2 cellular contexts compared by ENCODE assay signal in the genomic region with DNA sequence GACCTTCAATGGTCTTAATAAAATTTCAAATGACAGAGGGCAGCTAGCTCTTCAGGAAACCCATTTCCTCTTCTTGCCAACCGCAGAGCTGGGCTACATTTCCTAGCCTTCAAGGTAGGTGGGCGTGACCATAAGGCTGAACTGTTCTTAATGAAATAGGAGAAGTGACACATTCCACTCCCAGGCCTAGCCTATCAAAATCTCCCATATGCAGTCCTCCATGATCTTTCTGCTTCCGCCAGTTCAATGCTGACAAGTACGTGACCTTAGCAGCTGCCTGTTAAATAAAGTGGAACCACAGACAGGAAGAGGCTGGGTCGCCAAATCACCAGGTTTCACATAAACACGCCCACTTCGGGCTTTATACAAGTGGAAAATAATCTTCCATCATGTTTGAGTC.
A peak's percentile ranks its signal among the peaks of the same experiment; 100 is the strongest.
TF ChIP-seq lines count a peak whose summit lies in the region.

No MANE protein-coding gene starts in this region.

TF ChIP-seq in K562, 482 proteins besides CTCF, POLR2A, EP300 and RAD21 (continued from another document and continues in another):
- TF ChIP-seq, protein P1, sequence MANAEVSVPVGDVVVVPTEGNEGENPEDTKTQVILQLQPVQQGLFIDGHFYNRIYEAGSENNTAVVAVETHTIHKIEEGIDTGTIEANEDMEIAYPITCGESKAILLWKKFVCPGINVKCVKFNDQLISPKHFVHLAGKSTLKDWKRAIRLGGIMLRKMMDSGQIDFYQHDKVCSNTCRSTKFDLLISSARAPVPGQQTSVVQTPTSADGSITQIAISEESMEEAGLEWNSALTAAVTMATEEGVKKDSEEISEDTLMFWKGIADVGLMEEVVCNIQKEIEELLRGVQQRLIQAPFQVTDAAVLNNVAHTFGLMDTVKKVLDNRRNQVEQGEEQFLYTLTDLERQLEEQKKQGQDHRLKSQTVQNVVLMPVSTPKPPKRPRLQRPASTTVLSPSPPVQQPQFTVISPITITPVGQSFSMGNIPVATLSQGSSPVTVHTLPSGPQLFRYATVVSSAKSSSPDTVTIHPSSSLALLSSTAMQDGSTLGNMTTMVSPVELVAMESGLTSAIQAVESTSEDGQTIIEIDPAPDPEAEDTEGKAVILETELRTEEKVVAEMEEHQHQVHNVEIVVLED (CRISPR knock-in tag; IDR thresholded peaks at IDR 0.05) = no peak
- TF ChIP-seq EZH2 (IDR thresholded peaks at IDR 0.05; ENCODE audit: borderline replicate concordance, low read depth, low read length) (no peak), TFAM (CRISPR knock-in tag; conservative IDR thresholded peaks at IDR 0.05) (no peak), ZNF785 (CRISPR knock-in tag; IDR thresholded peaks at IDR 0.05) (no peak), OTX1 (CRISPR knock-in tag; IDR thresholded peaks at IDR 0.05) (no peak), EWSR1 (IDR thresholded peaks at IDR 0.05; ENCODE audit: borderline replicate concordance, low read depth, partially characterized antibody) (no peak), TEAD1 (CRISPR knock-in tag; IDR thresholded peaks at IDR 0.05) (no peak), DIDO1 (tag; IDR thresholded peaks at IDR 0.05; ENCODE audit: low read depth) (no peak), FOXA1 (IDR thresholded peaks at IDR 0.05; ENCODE audit: borderline replicate concordance) (no peak), PHF21A (IDR thresholded peaks at IDR 0.05; ENCODE audit: borderline replicate concordance, low read depth) (no peak), NCOR1 (IDR thresholded peaks at IDR 0.05) (no peak), HSF4 (CRISPR knock-in tag; IDR thresholded peaks at IDR 0.05; ENCODE audit: borderline replicate concordance) (no peak)
- TF ChIP-seq, protein P2, sequence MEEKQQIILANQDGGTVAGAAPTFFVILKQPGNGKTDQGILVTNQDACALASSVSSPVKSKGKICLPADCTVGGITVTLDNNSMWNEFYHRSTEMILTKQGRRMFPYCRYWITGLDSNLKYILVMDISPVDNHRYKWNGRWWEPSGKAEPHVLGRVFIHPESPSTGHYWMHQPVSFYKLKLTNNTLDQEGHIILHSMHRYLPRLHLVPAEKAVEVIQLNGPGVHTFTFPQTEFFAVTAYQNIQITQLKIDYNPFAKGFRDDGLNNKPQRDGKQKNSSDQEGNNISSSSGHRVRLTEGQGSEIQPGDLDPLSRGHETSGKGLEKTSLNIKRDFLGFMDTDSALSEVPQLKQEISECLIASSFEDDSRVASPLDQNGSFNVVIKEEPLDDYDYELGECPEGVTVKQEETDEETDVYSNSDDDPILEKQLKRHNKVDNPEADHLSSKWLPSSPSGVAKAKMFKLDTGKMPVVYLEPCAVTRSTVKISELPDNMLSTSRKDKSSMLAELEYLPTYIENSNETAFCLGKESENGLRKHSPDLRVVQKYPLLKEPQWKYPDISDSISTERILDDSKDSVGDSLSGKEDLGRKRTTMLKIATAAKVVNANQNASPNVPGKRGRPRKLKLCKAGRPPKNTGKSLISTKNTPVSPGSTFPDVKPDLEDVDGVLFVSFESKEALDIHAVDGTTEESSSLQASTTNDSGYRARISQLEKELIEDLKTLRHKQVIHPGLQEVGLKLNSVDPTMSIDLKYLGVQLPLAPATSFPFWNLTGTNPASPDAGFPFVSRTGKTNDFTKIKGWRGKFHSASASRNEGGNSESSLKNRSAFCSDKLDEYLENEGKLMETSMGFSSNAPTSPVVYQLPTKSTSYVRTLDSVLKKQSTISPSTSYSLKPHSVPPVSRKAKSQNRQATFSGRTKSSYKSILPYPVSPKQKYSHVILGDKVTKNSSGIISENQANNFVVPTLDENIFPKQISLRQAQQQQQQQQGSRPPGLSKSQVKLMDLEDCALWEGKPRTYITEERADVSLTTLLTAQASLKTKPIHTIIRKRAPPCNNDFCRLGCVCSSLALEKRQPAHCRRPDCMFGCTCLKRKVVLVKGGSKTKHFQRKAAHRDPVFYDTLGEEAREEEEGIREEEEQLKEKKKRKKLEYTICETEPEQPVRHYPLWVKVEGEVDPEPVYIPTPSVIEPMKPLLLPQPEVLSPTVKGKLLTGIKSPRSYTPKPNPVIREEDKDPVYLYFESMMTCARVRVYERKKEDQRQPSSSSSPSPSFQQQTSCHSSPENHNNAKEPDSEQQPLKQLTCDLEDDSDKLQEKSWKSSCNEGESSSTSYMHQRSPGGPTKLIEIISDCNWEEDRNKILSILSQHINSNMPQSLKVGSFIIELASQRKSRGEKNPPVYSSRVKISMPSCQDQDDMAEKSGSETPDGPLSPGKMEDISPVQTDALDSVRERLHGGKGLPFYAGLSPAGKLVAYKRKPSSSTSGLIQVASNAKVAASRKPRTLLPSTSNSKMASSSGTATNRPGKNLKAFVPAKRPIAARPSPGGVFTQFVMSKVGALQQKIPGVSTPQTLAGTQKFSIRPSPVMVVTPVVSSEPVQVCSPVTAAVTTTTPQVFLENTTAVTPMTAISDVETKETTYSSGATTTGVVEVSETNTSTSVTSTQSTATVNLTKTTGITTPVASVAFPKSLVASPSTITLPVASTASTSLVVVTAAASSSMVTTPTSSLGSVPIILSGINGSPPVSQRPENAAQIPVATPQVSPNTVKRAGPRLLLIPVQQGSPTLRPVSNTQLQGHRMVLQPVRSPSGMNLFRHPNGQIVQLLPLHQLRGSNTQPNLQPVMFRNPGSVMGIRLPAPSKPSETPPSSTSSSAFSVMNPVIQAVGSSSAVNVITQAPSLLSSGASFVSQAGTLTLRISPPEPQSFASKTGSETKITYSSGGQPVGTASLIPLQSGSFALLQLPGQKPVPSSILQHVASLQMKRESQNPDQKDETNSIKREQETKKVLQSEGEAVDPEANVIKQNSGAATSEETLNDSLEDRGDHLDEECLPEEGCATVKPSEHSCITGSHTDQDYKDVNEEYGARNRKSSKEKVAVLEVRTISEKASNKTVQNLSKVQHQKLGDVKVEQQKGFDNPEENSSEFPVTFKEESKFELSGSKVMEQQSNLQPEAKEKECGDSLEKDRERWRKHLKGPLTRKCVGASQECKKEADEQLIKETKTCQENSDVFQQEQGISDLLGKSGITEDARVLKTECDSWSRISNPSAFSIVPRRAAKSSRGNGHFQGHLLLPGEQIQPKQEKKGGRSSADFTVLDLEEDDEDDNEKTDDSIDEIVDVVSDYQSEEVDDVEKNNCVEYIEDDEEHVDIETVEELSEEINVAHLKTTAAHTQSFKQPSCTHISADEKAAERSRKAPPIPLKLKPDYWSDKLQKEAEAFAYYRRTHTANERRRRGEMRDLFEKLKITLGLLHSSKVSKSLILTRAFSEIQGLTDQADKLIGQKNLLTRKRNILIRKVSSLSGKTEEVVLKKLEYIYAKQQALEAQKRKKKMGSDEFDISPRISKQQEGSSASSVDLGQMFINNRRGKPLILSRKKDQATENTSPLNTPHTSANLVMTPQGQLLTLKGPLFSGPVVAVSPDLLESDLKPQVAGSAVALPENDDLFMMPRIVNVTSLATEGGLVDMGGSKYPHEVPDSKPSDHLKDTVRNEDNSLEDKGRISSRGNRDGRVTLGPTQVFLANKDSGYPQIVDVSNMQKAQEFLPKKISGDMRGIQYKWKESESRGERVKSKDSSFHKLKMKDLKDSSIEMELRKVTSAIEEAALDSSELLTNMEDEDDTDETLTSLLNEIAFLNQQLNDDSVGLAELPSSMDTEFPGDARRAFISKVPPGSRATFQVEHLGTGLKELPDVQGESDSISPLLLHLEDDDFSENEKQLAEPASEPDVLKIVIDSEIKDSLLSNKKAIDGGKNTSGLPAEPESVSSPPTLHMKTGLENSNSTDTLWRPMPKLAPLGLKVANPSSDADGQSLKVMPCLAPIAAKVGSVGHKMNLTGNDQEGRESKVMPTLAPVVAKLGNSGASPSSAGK (IDR thresholded peaks at IDR 0.05) = 0 out of 2 replicates have a peak, but pooled peaks have one; percentile 13

TF ChIP-seq in SK-N-SH treated with all-trans-retinoic acid at 6 μM for 48 hours, 23 proteins besides CTCF, POLR2A, EP300 and RAD21 (continued from another document):
- TF ChIP-seq ESRRG (CRISPR knock-in tag; IDR thresholded peaks at IDR 0.05) = no peak
- TF ChIP-seq, protein P3, sequence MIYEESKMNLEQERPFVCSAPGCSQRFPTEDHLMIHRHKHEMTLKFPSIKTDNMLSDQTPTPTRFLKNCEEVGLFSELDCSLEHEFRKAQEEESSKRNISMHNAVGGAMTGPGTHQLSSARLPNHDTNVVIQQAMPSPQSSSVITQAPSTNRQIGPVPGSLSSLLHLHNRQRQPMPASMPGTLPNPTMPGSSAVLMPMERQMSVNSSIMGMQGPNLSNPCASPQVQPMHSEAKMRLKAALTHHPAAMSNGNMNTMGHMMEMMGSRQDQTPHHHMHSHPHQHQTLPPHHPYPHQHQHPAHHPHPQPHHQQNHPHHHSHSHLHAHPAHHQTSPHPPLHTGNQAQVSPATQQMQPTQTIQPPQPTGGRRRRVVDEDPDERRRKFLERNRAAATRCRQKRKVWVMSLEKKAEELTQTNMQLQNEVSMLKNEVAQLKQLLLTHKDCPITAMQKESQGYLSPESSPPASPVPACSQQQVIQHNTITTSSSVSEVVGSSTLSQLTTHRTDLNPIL (CRISPR knock-in tag; IDR thresholded peaks at IDR 0.05; ENCODE audit: low read depth) = no peak
- no peak for TF ChIP-seq ZC3H10 (CRISPR knock-in tag; IDR thresholded peaks at IDR 0.05)
- TF ChIP-seq SNAI2 (CRISPR knock-in tag; IDR thresholded peaks at IDR 0.05) = no peak
- no peak for TF ChIP-seq ZFP3 (CRISPR knock-in tag; IDR thresholded peaks at IDR 0.05)
- no peak for TF ChIP-seq CSDC2 (CRISPR knock-in tag; IDR thresholded peaks at IDR 0.05)
